In genomic region chr5:130136300-130136699, GRCh38 we compare ENCODE assay signal across 23 cellular contexts.
DNase-seq lines count a peak whose midpoint lies in the region; ATAC-seq and TF ChIP-seq lines count a peak whose summit lies in the region.
"Had no signal": no experiment of that assay in that cellular context is flagged by ENCODE, and none has a peak within 500 bp of the region (broad histone marks: within the 10 kb centered on the region; RNA-seq: fewer than 3 reads in every experiment).

No MANE protein-coding gene starts in this region.

- ATAC-seq in HG03460 (IDR thresholded peaks at IDR 0.05; ENCODE audit: unreplicated experiment) (no peak), HG02852 (IDR thresholded peaks at IDR 0.05; ENCODE audit: unreplicated experiment) (no peak)
- ATAC-seq: stimulated activated naive B cell treated with anti-CD40 and anti-IgM and Interleukin-4, amounts not matched to agents 10 μg/mL and 1 μg/mL and 100 μg/mL, for 72 hours; T-helper 17 cell had no signal

- intact Hi-C loops in vagina (cut with DNase I) = no loop called here

- H3K27me3 ChIP-seq in vagina = no peaks in the 10 kb centered on the region
- H3K27me3 ChIP-seq: SJSA1, transverse colon had no signal

- TF ChIP-seq POLR2A in vagina (IDR thresholded peaks at IDR 0.05) = no peak

- peak overlapping the region; percentile 14 for H3K27ac ChIP-seq in vagina
- H3K27ac ChIP-seq: 22Rv1, PC-9, SJSA1, WERI-Rb-1 had no signal

- H3K27me3 Mint-ChIP-seq in nephron progenitor cell (ENCODE audit: low read depth, poor library complexity) = no peaks in the 10 kb centered on the region
- H3K27me3 Mint-ChIP-seq: T-helper 17 cell had no signal

- H3K4me1 Mint-ChIP-seq in nephron progenitor cell = no peaks in the 10 kb centered on the region
- H3K4me1 Mint-ChIP-seq: naive B cell; stimulated activated naive B cell treated with anti-CD40 and anti-IgM and Interleukin-4, amounts not matched to agents 10 μg/mL and 1 μg/mL and 100 μg/mL, for 72 hours; T-helper 17 cell had no signal

- H3K4me1 ChIP-seq in vagina = peaks cover 4% of the 10 kb centered on the region
- H3K4me1 ChIP-seq: SJSA1 had no signal

- TF ChIP-seq CTCF in nephron progenitor cell (IDR thresholded peaks at IDR 0.05) = no peak
- TF ChIP-seq CTCF in vagina (IDR thresholded peaks at IDR 0.05) = no peak

- H3K4me3 Mint-ChIP-seq in nephron progenitor cell = no peak overlapping the region
- H3K4me3 Mint-ChIP-seq: naive B cell; stimulated activated naive B cell treated with anti-CD40 and anti-IgM and Interleukin-4, amounts not matched to agents 10 μg/mL and 1 μg/mL and 100 μg/mL, for 72 hours; T-helper 17 cell had no signal

- no peak overlapping the region for H3K4me3 ChIP-seq in vagina
- H3K4me3 ChIP-seq: lung, PC-9, SJSA1, transverse colon had no signal

- no peaks in the 10 kb centered on the region for H3K9me3 ChIP-seq in vagina
- H3K9me3 ChIP-seq: SJSA1, transverse colon had no signal

- H3K27ac Mint-ChIP-seq in nephron progenitor cell = peak overlapping the region; percentile 30
- H3K27ac Mint-ChIP-seq: naive B cell; stimulated activated naive B cell treated with anti-CD40 and anti-IgM and Interleukin-4, amounts not matched to agents 10 μg/mL and 1 μg/mL and 100 μg/mL, for 72 hours; T-helper 17 cell had no signal

- peak; percentile 23 for DNase-seq in NCI-H2171 treated with DMSO at 0.1 percent for 48 hours (lab: John Stamatoyannopoulos, UW)
- DNase-seq in NCI-H2171 (lab: John Stamatoyannopoulos, UW) = no peak
- peak; percentile 22 for DNase-seq in fibroblast of the conjunctiva (ENCODE audit: low read depth)
- no peak for DNase-seq in nephron progenitor cell
- no peak for DNase-seq in vagina (ENCODE audit: extremely low spot score in 2 of 2)
- no peak for DNase-seq in activated CD4-positive, alpha-beta T cell treated with anti-CD3 and anti-CD28 coated beads, Interleukin-2, amount 50 U/mL, for 48 hours
- DNase-seq: activated CD4-positive, alpha-beta T cell treated with anti-CD3 and anti-CD28 coated beads, Interleukin-2, amount 50 U/mL, for 4 hours; activated naive CD4-positive, alpha-beta T cell; DND-41; KBM-7; naive B cell; NCI-H146; NCI-H345; PC-9; stimulated activated naive B cell treated with anti-CD40 and anti-IgM and Interleukin-4, amounts not matched to agents 10 μg/mL and 1 μg/mL and 100 μg/mL, for 72 hours; T-helper 17 cell; transverse colon; WERI-Rb-1 had no signal

- H3K36me3 ChIP-seq in vagina = no peaks in the 10 kb centered on the region
- H3K36me3 ChIP-seq: SJSA1, transverse colon, WERI-Rb-1 had no signal

- no peaks in the 10 kb centered on the region for H3K9me3 Mint-ChIP-seq in nephron progenitor cell

- H3K36me3 Mint-ChIP-seq in nephron progenitor cell (ENCODE audit: low read depth) = no peaks in the 10 kb centered on the region
- H3K36me3 Mint-ChIP-seq: naive B cell; stimulated activated naive B cell treated with anti-CD40 and anti-IgM and Interleukin-4, amounts not matched to agents 10 μg/mL and 1 μg/mL and 100 μg/mL, for 72 hours had no signal

Comparison
In these comparisons a context has a peak if more than half of its experiments do, and no peak if none do; other contexts are left out.
1. DNase-seq: peak in NCI-H2171 treated with DMSO at 0.1 percent for 48 hours (single experiment) and fibroblast of the conjunctiva (single experiment); none in NCI-H2171 (single experiment), nephron progenitor cell (single experiment), vagina (0 of 2) and activated CD4-positive, alpha-beta T cell treated with anti-CD3 and anti-CD28 coated beads, Interleukin-2, amount 50 U/mL, for 48 hours (0 of 2).